ENCODE assay signal across 17 cellular contexts in the genomic region with DNA sequence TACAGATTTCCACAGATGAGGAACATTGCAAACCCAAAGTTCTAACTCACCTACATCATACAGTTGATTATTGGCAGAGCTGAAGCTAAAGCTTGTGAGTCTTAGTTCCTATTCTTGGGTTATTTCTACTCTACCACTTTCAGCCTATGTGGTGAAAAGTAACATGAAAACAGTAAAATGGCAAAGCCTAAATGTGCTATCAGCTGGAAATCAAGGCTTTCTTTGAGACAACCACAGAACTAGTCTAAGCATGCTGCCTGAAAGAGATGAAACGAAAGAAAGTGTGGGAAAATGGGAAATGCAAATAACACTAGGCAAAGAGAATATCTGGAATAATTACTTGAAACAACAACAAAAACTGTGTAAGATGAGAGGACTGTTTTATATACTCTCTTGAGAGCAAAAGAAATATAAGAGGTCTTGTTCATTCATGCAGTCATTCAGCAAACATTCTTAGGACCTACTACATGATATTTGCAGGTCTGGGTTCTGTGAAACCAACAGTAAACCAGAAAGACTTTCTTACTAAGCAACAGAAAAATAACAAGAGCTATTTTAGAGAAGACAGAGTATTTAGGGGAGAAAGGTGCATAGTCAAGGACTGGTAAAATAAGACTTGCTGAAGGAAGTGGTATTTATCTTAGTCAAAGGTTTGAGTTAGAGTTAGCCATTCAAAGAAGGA.
DNase-seq lines count a peak whose midpoint lies in the region; ATAC-seq and TF ChIP-seq lines count a peak whose summit lies in the region.
"Had no signal": no experiment of that assay in that cellular context is flagged by ENCODE, and none has a peak within 500 bp of the region (broad histone marks: within the 10 kb centered on the region; RNA-seq: fewer than 3 reads in every experiment).

No MANE protein-coding gene starts in this region.

- H3K27ac ChIP-seq in left lung (no peak overlapping the region), testis (no peak overlapping the region)
- H3K27ac ChIP-seq: stomach had no signal

- no peak overlapping the region for H3K4me3 ChIP-seq in left lung
- H3K4me3 ChIP-seq in testis: no peak overlapping the region
- no peak overlapping the region for H3K4me3 ChIP-seq in MG63
- H3K4me3 ChIP-seq: stomach had no signal

- peak; percentile 75 for ATAC-seq in GM18511 (IDR thresholded peaks at IDR 0.05; ENCODE audit: unreplicated experiment)
- peak; percentile 75 for ATAC-seq in GM21423 (IDR thresholded peaks at IDR 0.05; ENCODE audit: unreplicated experiment)
- peak; percentile 95 for ATAC-seq in HG02938 (IDR thresholded peaks at IDR 0.05; ENCODE audit: unreplicated experiment)
- ATAC-seq in HG03520 (IDR thresholded peaks at IDR 0.05; ENCODE audit: unreplicated experiment): peak; percentile 86
- ATAC-seq in left lung: no peak
- ATAC-seq: activated T-cell treated with anti-CD3 and anti-CD28 coated beads, Interleukin-2, amount 50 U/mL, for 4 hours had no signal

- no peak for TF ChIP-seq CTCF in left lung (IDR thresholded peaks at IDR 0.05)
- no peak for TF ChIP-seq CTCF in testis (IDR thresholded peaks at IDR 0.05)

- H3K4me1 ChIP-seq in left lung (no peaks in the 10 kb centered on the region), testis (no peaks in the 10 kb centered on the region)
- H3K4me1 ChIP-seq: stomach had no signal

- H3K9me3 ChIP-seq in left lung (peaks cover 0 to 3% of the 10 kb centered on the region in 2 donors), testis (no peaks in the 10 kb centered on the region), MG63 (peaks cover 2% of the 10 kb centered on the region)
- H3K9me3 ChIP-seq: stomach had no signal

- no peak for TF ChIP-seq POLR2A in testis (IDR thresholded peaks at IDR 0.05)

- no peaks in the 10 kb centered on the region for H3K27me3 ChIP-seq in left lung
- no peaks in the 10 kb centered on the region for H3K27me3 ChIP-seq in testis
- no peaks in the 10 kb centered on the region for H3K27me3 ChIP-seq in MG63
- H3K27me3 ChIP-seq: stomach had no signal

- intact Hi-C loops in left lung (cut with DNase I): no loop called here
- intact Hi-C loops in testis (cut with DNase I; ENCODE audit: low total_unique reads): no loop called here

- H3K36me3 ChIP-seq in left lung (no peaks in the 10 kb centered on the region), testis (ENCODE audit: low read depth, missing control alignments) (no peaks in the 10 kb centered on the region), MG63 (no peaks in the 10 kb centered on the region)
- H3K36me3 ChIP-seq: stomach had no signal

- DNase-seq in left lung (no peak), testis (no peak), NOMO-1 treated with DMSO at 0.1 percent for 48 hours (lab: John Stamatoyannopoulos, UW; ENCODE audit: unreplicated experiment) (no peak), MG63 (no peak)
- DNase-seq: activated T-cell treated with anti-CD3 and anti-CD28 coated beads, Interleukin-2, amount 50 U/mL, for 4 hours; amygdala; DMS53; foreskin fibroblast; Karpas-422; kidney; OCI-M1; stomach; SW 1271 had no signal

- WGBS in testis, 2 donors: 86 to 91% methylated on average over 1 of the region's 1 CpG
